In genomic region chr18:57048351-57048750, GRCh38 we compare ENCODE assay signal across 1 cellular context.
TF ChIP-seq lines count a peak whose summit lies in the region.

No MANE protein-coding gene starts in this region.

TF ChIP-seq in SK-N-SH, 30 proteins besides CTCF, POLR2A, EP300 and RAD21 (continued from another document):
- TF ChIP-seq ZBTB33 (IDR thresholded peaks at IDR 0.05; ENCODE audit: borderline replicate concordance, low read depth) (no peak), MEF2A (IDR thresholded peaks at IDR 0.05; ENCODE audit: borderline replicate concordance, low read depth) (no peak), MXI1 (IDR thresholded peaks at IDR 0.05; ENCODE audit: low read depth, low read length) (no peak), FOXJ3 (CRISPR knock-in tag; IDR thresholded peaks at IDR 0.05) (no peak)
